In the genomic region with DNA sequence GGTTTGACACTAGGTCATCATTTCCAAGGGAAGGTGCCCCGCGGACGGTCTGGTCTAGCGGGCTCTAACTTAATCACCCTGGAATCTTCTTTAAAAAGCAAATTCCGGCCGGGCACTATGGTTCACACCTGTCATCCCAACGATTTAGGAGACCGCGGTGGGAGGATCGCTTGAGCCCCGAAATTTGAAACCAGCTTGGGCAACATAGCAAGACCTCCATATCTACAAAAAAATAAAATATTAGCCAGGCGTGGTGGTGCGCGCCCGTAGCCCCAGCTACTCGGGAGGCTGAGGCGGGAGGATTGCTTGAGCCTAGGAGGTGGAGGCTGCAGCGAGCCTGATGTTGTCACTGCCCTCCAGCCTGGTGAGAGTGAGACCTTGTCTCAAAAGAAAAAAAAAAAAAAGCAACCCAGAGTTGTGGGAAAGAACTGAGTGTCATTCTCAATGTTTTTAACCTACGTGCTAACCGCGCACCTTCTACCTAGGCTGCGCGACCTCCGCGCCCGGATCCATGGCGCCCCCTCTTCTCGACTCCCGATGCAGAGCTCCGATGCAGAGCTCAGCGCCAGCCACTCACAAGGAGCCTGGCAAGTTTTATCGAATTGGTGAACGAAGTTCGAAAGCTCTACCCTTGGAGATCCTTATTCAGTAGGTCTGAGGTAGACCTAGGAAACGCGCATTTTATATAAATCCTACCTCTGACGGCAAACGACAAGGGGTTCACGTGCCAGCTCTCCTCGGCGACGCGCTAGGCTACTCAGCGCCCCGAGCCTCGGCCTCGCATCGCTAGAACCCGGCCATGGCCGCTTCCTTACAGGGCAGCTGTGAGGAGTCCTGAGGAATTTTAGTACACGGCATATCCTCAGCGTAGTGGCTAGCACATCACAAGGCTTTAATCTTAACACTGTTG, we compare ENCODE assay signal across 8 cellular contexts. TPM values are rescaled to one million over a fixed set of nuclear protein-coding genes. Genes with fewer than 3 reads are reported as not detected.
DNase-seq lines count a peak whose midpoint lies in the region; ATAC-seq and TF ChIP-seq lines count a peak whose summit lies in the region.

No MANE protein-coding gene starts in this region.

- CTCF ChIA-PET in CD4-positive, alpha-beta memory T cell (lab: Charles Lee; ENCODE audit: partially characterized antibody), result interaction anchor here (1.4 to 1.9 kb wide), 6 partner anchors 29 to 264 kb away, joined by 3 to 8 read pairs (median 4); partner anchors contain the start of gene NDUFV2
- CTCF ChIA-PET in activated CD8-positive, alpha-beta memory T cell treated with anti-CD3 and anti-CD28 coated beads, Interleukin-2, amount 10 ng/mL, durations not matched to agents 7 days and 5 days (lab: Charles Lee), result interaction anchor here (1.0 to 1.9 kb wide), 9 partner anchors 11 to 276 kb away, joined by 3 to 10 read pairs (median 3); no protein-coding TSS in a partner anchor

- TF ChIP-seq POLR2A in gastroesophageal sphincter (IDR thresholded peaks at IDR 0.05), result no peak

- H3K9me3 Mint-ChIP-seq in CD4-positive, alpha-beta memory T cell, result peaks cover 0 to 3% (median 0%) of the 10 kb centered on the region in 8 donors
- H3K9me3 Mint-ChIP-seq in activated CD8-positive, alpha-beta memory T cell treated with anti-CD3 and anti-CD28 coated beads, Interleukin-2, amount 10 ng/mL, durations not matched to agents 7 days and 5 days (ENCODE audit: low read depth), result no peaks in the 10 kb centered on the region

- intact Hi-C loops in CD4-positive, alpha-beta memory T cell (cut with micrococcal nuclease), result loop anchor here (1.0 to 2.0 kb wide), 8 partner anchors 142 to 629 kb away; partner anchors contain the start of genes ANKRD12, NDUFV2, RALBP1 and VAPA
- intact Hi-C loops in posterior cingulate gyrus (cut with DNase I), result loop anchor here (2.0 to 10.0 kb wide), 3 partner anchors 141 to 261 kb away; partner anchors contain the start of genes ANKRD12 and RALBP1

- H3K36me3 Mint-ChIP-seq in CD4-positive, alpha-beta memory T cell, result peaks cover 4 to 5% of the 10 kb centered on the region in 2 donors
- H3K36me3 Mint-ChIP-seq in activated CD8-positive, alpha-beta memory T cell treated with anti-CD3 and anti-CD28 coated beads, Interleukin-2, amount 10 ng/mL, durations not matched to agents 7 days and 5 days, result peaks cover 8% of the 10 kb centered on the region

- TF ChIP-seq CTCF in gastroesophageal sphincter (IDR thresholded peaks at IDR 0.05), result no peak

- DNase-seq in CD4-positive, alpha-beta memory T cell, result peak in 1 of 5 donors; percentile 71
- DNase-seq in activated CD8-positive, alpha-beta memory T cell treated with anti-CD3 and anti-CD28 coated beads, Interleukin-2, amount 10 ng/mL, durations not matched to agents 7 days and 5 days, result no peak
- DNase-seq in posterior cingulate gyrus (peak in 6 of 10 donors; percentile 12 to 88 (median 58)), NCI-H2196 (lab: John Stamatoyannopoulos, UW; ENCODE audit: unreplicated experiment) (no peak)

- peak overlapping the region; percentile 49 for H3K27ac ChIP-seq in CD4-positive, alpha-beta memory T cell (ENCODE audit: low read depth, low read length)
- H3K27ac ChIP-seq in gastroesophageal sphincter, result peak overlapping the region; percentile 16 to 97 (median 90)

- peak overlapping the region; percentile 83 to 93 (median 91) for H3K27ac Mint-ChIP-seq in CD4-positive, alpha-beta memory T cell
- H3K27ac Mint-ChIP-seq in activated CD8-positive, alpha-beta memory T cell treated with anti-CD3 and anti-CD28 coated beads, Interleukin-2, amount 10 ng/mL, durations not matched to agents 7 days and 5 days, result peak overlapping the region; percentile 84

- H3K27me3 ChIP-seq in CD4-positive, alpha-beta memory T cell (ENCODE audit: insufficient read depth, low read length), result no peaks in the 10 kb centered on the region
- no peaks in the 10 kb centered on the region for H3K27me3 ChIP-seq in gastroesophageal sphincter

- H3K27me3 Mint-ChIP-seq in CD4-positive, alpha-beta memory T cell, result peaks cover 1 to 6% of the 10 kb centered on the region in 2 donors
- peaks cover 8% of the 10 kb centered on the region for H3K27me3 Mint-ChIP-seq in activated CD8-positive, alpha-beta memory T cell treated with anti-CD3 and anti-CD28 coated beads, Interleukin-2, amount 10 ng/mL, durations not matched to agents 7 days and 5 days

- no peaks in the 10 kb centered on the region for H3K36me3 ChIP-seq in CD4-positive, alpha-beta memory T cell (ENCODE audit: insufficient read depth, low read length)
- peaks cover 0 to 16% of the 10 kb centered on the region in 2 donors for H3K36me3 ChIP-seq in gastroesophageal sphincter

- peaks cover 8 to 27% (median 18%) of the 10 kb centered on the region in 4 donors for H3K4me1 Mint-ChIP-seq in CD4-positive, alpha-beta memory T cell
- peaks cover 27% of the 10 kb centered on the region for H3K4me1 Mint-ChIP-seq in activated CD8-positive, alpha-beta memory T cell treated with anti-CD3 and anti-CD28 coated beads, Interleukin-2, amount 10 ng/mL, durations not matched to agents 7 days and 5 days

- no peaks in the 10 kb centered on the region for H3K9me3 ChIP-seq in CD4-positive, alpha-beta memory T cell (ENCODE audit: control insufficient read depth in 1 of 2, low read length in 2 of 2)
- H3K9me3 ChIP-seq in gastroesophageal sphincter, result peaks cover 0 to under 1% (median 0%) of the 10 kb centered on the region in 3 donors

- POLR2A ChIA-PET in CD4-positive, alpha-beta memory T cell (lab: Charles Lee; ENCODE audit: partially characterized antibody), result interaction anchor here (0.9 to 2.4 kb wide), 9 partner anchors 57 to 260 kb away, joined by 3 to 10 read pairs (median 5); partner anchors contain the start of genes ANKRD12, NDUFV2 and RALBP1

- peak overlapping the region; percentile 83 to 96 (median 88) for H3K4me3 Mint-ChIP-seq in CD4-positive, alpha-beta memory T cell
- peak overlapping the region; percentile 77 for H3K4me3 Mint-ChIP-seq in activated CD8-positive, alpha-beta memory T cell treated with anti-CD3 and anti-CD28 coated beads, Interleukin-2, amount 10 ng/mL, durations not matched to agents 7 days and 5 days

- peak overlapping the region; percentile 76 to 90 for H3K4me3 ChIP-seq in CD4-positive, alpha-beta memory T cell (ENCODE audit: low read length in 2 of 2)
- H3K4me3 ChIP-seq in gastroesophageal sphincter, result peak overlapping the region; percentile 93 to 95

- H3K4me1 ChIP-seq in CD4-positive, alpha-beta memory T cell (ENCODE audit: insufficient read depth, low read length), result peaks cover 17% of the 10 kb centered on the region
- H3K4me1 ChIP-seq in gastroesophageal sphincter, result peaks cover 0 to 43% (median 0%) of the 10 kb centered on the region in 3 donors

- no peak for TF ChIP-seq EP300 in gastroesophageal sphincter (IDR thresholded peaks at IDR 0.05)

- ATAC-seq in GM19397 (IDR thresholded peaks at IDR 0.05; ENCODE audit: unreplicated experiment) (peak; percentile 26), HG03439 (IDR thresholded peaks at IDR 0.05; ENCODE audit: unreplicated experiment) (peak; percentile 24), gastroesophageal sphincter (peak; percentile 60), GM18870 (IDR thresholded peaks at IDR 0.05; ENCODE audit: unreplicated experiment) (no peak)
- peak; percentile 41 for ATAC-seq in activated CD8-positive, alpha-beta memory T cell treated with anti-CD3 and anti-CD28 coated beads, Interleukin-2, amount 10 ng/mL, durations not matched to agents 7 days and 5 days

- WGBS in gastroesophageal sphincter (ENCODE audit: low coverage in 1 of 2), 2 donors, result 16 to 90% methylated on average over 14 of the region's 52 CpGs

RNA-seq across cellular contexts. Expression of gene TWSG1, which starts 0.9 kb away (rescaled TPM):
- 1 to 10 TPM; 5.1 to 6.0 TPM for total RNA-seq in CD4-positive, alpha-beta memory T cell
- 1 to 10 TPM; 4.1 to 4.8 TPM for polyA plus RNA-seq in CD4-positive, alpha-beta memory T cell
- total RNA-seq in activated CD8-positive, alpha-beta memory T cell treated with anti-CD3 and anti-CD28 coated beads, Interleukin-2, amount 10 ng/mL, durations not matched to agents 7 days and 5 days, result 10 to 100 TPM; 11.2 TPM
- 100 to 1,000 TPM; 112 to 173 (median 118) TPM for total RNA-seq in gastroesophageal sphincter

Comparison
In these comparisons a context has a peak if more than half of its experiments do, and no peak if none do; other contexts are left out.
1. DNase-seq: peak in posterior cingulate gyrus (6 of 10); none in activated CD8-positive, alpha-beta memory T cell treated with anti-CD3 and anti-CD28 coated beads, Interleukin-2, amount 10 ng/mL, durations not matched to agents 7 days and 5 days (single experiment) and NCI-H2196 (single experiment).
2. RNA of gene TWSG1, which starts 0.9 kb away (total RNA-seq): 112 to 173 TPM in gastroesophageal sphincter; 11.2 TPM in activated CD8-positive, alpha-beta memory T cell treated with anti-CD3 and anti-CD28 coated beads, Interleukin-2, amount 10 ng/mL, durations not matched to agents 7 days and 5 days and 5.1 to 6.0 TPM in CD4-positive, alpha-beta memory T cell; every median in the first group is over 4 times any median in the second.